9 cellular contexts compared by ENCODE assay signal in the genomic region with DNA sequence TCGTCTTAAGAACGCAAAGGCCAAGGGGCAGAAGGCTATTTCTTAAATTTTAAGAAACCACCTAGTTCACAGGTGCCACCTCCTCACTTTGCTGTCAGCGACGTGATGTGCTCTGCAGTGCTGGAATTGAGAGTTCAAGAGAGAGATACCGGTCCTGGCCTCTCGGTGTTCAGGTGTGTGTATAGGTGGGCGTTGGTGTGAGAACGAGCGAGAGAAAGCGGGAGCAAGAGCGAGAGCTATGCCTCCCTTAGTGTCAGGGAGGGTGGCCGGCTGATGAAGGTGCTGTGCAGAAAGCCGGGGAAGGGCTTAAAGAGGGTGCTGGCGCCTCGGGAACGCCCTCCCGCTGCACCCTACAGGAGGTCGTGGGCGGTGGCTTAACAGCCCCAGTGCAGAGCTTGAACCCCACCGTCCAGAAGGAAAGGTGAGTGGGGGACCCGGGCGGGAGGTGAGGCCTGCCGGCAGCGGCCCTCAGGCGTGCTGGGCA.
A peak's percentile ranks its signal among the peaks of the same experiment; 100 is the strongest.
DNase-seq lines count a peak whose midpoint lies in the region; ATAC-seq and TF ChIP-seq lines count a peak whose summit lies in the region.
"Had no signal": no experiment of that assay in that cellular context is flagged by ENCODE, and none has a peak within 500 bp of the region (broad histone marks: within the 10 kb centered on the region; RNA-seq: fewer than 3 reads in every experiment).

No MANE protein-coding gene starts in this region.

- H3K4me3 Mint-ChIP-seq in stimulated activated naive CD8-positive, alpha-beta T cell treated with anti-CD3 and anti-CD28 coated beads, Interleukin-15, amount 100 ng/mL, for 72 hours, result peak overlapping the region; percentile 75 to 89

- no peaks in the 10 kb centered on the region for H3K9me3 ChIP-seq in Panc1 (ENCODE audit: control insufficient read depth, insufficient read depth, low read depth, low read length)
- H3K9me3 ChIP-seq: SJSA1 had no signal

- H3K27me3 ChIP-seq in Panc1 (ENCODE audit: control insufficient read depth, insufficient read depth, low read length), result peaks cover 29% of the 10 kb centered on the region

- H3K27ac ChIP-seq in Panc1 (ENCODE audit: low read length), result no peak overlapping the region
- H3K27ac ChIP-seq: SJSA1 had no signal

- no TSS peak for BruUV-seq in Panc1 (replicated peaks; lab: Mats Ljungman, UMichigan)

- H3K4me3 ChIP-seq in Panc1 (ENCODE audit: low read depth in 2 of 2, low read length in 2 of 2) (peak overlapping the region; percentile 17 to 47; a peak in 3 of 4 replicates), fibroblast of mammary gland (ENCODE audit: control insufficient read depth, low read depth, low read length) (peak overlapping the region; percentile 23)
- H3K4me3 ChIP-seq: SJSA1 had no signal

- peaks cover 49% of the 10 kb centered on the region for H3K4me1 Mint-ChIP-seq in stimulated activated naive CD8-positive, alpha-beta T cell treated with anti-CD3 and anti-CD28 coated beads, Interleukin-15, amount 100 ng/mL, for 72 hours

- peaks cover 9% of the 10 kb centered on the region in 2 donors for H3K9me3 Mint-ChIP-seq in stimulated activated naive CD8-positive, alpha-beta T cell treated with anti-CD3 and anti-CD28 coated beads, Interleukin-15, amount 100 ng/mL, for 72 hours

- ATAC-seq in Panc1, result peak; percentile 27
- peak; percentile 28 for ATAC-seq in stimulated activated naive CD8-positive, alpha-beta T cell treated with anti-CD3 and anti-CD28 coated beads, Interleukin-15, amount 100 ng/mL, for 72 hours
- ATAC-seq in GM18519 (IDR thresholded peaks at IDR 0.05; ENCODE audit: low FRiP score, unreplicated experiment), result no peak
- ATAC-seq in HG02798 (IDR thresholded peaks at IDR 0.05; ENCODE audit: poor library complexity, unreplicated experiment), result no peak

- H3K27me3 Mint-ChIP-seq in stimulated activated naive CD8-positive, alpha-beta T cell treated with anti-CD3 and anti-CD28 coated beads, Interleukin-15, amount 100 ng/mL, for 72 hours, result peaks cover 100% of the 10 kb centered on the region

- H3K36me3 ChIP-seq in Panc1 (ENCODE audit: control insufficient read depth, insufficient read depth, low read length), result no peaks in the 10 kb centered on the region
- H3K36me3 ChIP-seq: SJSA1 had no signal

- no peak for TF ChIP-seq CTCF in Panc1 (IDR thresholded peaks at IDR 0.05)
- no peak for TF ChIP-seq CTCF in fibroblast of mammary gland (conservative IDR thresholded peaks at IDR 0.05; ENCODE audit: control insufficient read depth, insufficient read depth, low read depth, low read length)

- in situ Hi-C loops in Panc1 (cut with HindIII; ENCODE audit: low pct_unique_long_range_greater_than_20kb, low sequenced_read_pairs), result no loop called here

- H3K27ac Mint-ChIP-seq in stimulated activated naive CD8-positive, alpha-beta T cell treated with anti-CD3 and anti-CD28 coated beads, Interleukin-15, amount 100 ng/mL, for 72 hours, result no peak overlapping the region

- intact Hi-C loops in Panc1 (cut with micrococcal nuclease; ENCODE audit: unreplicated experiment), result no loop called here

- CTCF ChIA-PET in Panc1 (lab: Charles Lee), result no interaction called here

- POLR2A ChIA-PET in Panc1 (lab: Charles Lee), result no interaction called here

- peak; percentile 9 for DNase-seq in activated CD4-positive, alpha-beta T cell treated with anti-CD3 and anti-CD28 coated beads for 48 hours
- no peak for DNase-seq in activated CD4-positive, alpha-beta T cell treated with anti-CD3 and anti-CD28 coated beads for 1 hour
- DNase-seq in Panc1 (ENCODE audit: low read depth, low spot score), result no peak
- DNase-seq in fibroblast of mammary gland (ENCODE audit: low read depth), result no peak
- DNase-seq in stimulated activated naive CD8-positive, alpha-beta T cell treated with anti-CD3 and anti-CD28 coated beads, Interleukin-15, amount 100 ng/mL, for 72 hours, result peak in 1 of 2 donors; percentile 12
- DNase-seq in HK-2 (ENCODE audit: unreplicated experiment), result no peak

- H3K4me1 ChIP-seq in Panc1 (ENCODE audit: control insufficient read depth, insufficient read depth, low read length), result peaks cover 7% of the 10 kb centered on the region

Comparison
In these comparisons a context has a peak if more than half of its experiments do, and no peak if none do; other contexts are left out.
1. ATAC-seq: peak in Panc1 (single experiment) and stimulated activated naive CD8-positive, alpha-beta T cell treated with anti-CD3 and anti-CD28 coated beads, Interleukin-15, amount 100 ng/mL, for 72 hours (single experiment); none in GM18519 (single experiment) and HG02798 (single experiment).